26 cellular contexts compared by ENCODE assay signal in the genomic region with DNA sequence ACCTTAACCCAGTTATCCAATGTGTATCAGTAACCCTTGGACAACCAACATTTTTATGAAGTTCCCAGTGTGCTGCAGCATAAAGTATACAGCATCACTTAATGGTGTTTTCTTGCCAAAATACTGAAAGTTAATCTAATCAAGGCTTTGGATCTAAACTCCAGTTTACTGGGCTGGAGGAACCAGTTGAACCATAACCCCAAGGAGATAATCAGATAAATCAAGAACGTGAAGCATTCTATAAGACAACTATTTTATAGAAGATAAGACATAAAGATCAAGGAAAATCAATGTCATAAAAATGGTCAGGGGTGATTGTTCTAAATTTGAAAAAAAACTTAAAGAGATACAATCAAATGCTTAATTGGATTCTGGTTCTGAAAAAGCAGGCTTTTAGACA. TPM values are rescaled to one million over a fixed set of nuclear protein-coding genes. Genes with fewer than 3 reads are reported as not detected.
A peak's percentile ranks its signal among the peaks of the same experiment; 100 is the strongest.
DNase-seq lines count a peak whose midpoint lies in the region; ATAC-seq, FAIRE-seq and TF ChIP-seq lines count a peak whose summit lies in the region.
"Had no signal": no experiment of that assay in that cellular context is flagged by ENCODE, and none has a peak within 500 bp of the region (broad histone marks: within the 10 kb centered on the region; RNA-seq: fewer than 3 reads in every experiment).

No MANE protein-coding gene starts in this region.

- no peak for DNase-seq in activated T-cell treated with anti-CD3 and anti-CD28 coated beads, Interleukin-2, amount 50 U/mL, for 72 hours
- DNase-seq in activated T-cell treated with anti-CD3 and anti-CD28 coated beads, Interleukin-2, amount 50 U/mL, for 24 hours, result no peak
- peak; percentile 85 for DNase-seq in LNCaP clone FGC (ENCODE audit: low read depth)
- DNase-seq in K562 (ENCODE audit: extremely low read depth in 1 of 4, low spot score in 3 of 4), result no peak
- DNase-seq in trophoblast cell, result peak; percentile 18 to 84
- no peak for DNase-seq in T1000 (lab: John Stamatoyannopoulos, UW)
- no peak for DNase-seq in A673 (ENCODE audit: low spot score)
- DNase-seq: AML-193; CD4-positive, alpha-beta T cell; COR-L47; EL; GDM1; Kasumi-1; MG63; NCI-H1417 treated with DMSO at 0.1 percent for 48 hours; NCI-H1694 treated with DMSO at 0.1 percent for 48 hours; NCI-H2081; NCI-H2227 treated with DMSO at 0.1 percent for 48 hours; NCI-H526 treated with DMSO at 0.1 percent for 48 hours; SHP77 had no signal

- no peak overlapping the region for H3K14ac ChIP-seq in trophoblast cell (ENCODE audit: low read length)

- TF ChIP-seq CTCF in LNCaP clone FGC (IDR thresholded peaks at IDR 0.05; ENCODE audit: control insufficient read depth, extremely low read depth, insufficient read depth), result no peak
- TF ChIP-seq CTCF in K562 (IDR thresholded peaks at IDR 0.05 in 2 of 3, conservative IDR thresholded peaks at IDR 0.05 in 1 of 3; ENCODE audit: insufficient read depth in 2 of 3, low read depth in 1 of 3, low read length in 3 of 3), result no peak
- TF ChIP-seq CTCF in A673 (conservative IDR thresholded peaks at IDR 0.05; ENCODE audit: low read depth, low read length), result no peak

- H3K4ac ChIP-seq in trophoblast cell (ENCODE audit: low read depth, low read length), result no peak overlapping the region

- peaks cover 29% of the 10 kb centered on the region for H3K4me1 Mint-ChIP-seq in activated T-cell treated with anti-CD3 and anti-CD28 coated beads, Interleukin-2, amount 50 U/mL, for 72 hours (ENCODE audit: low read depth)
- H3K4me1 Mint-ChIP-seq in activated T-cell treated with anti-CD3 and anti-CD28 coated beads, Interleukin-2, amount 50 U/mL, for 24 hours (ENCODE audit: low read depth), result peaks cover 32% of the 10 kb centered on the region

- H2AK5ac ChIP-seq in trophoblast cell (ENCODE audit: low read length), result no peak overlapping the region

- 0 out of 2 replicates have a peak, but pooled peaks cover 3% of the 10 kb centered on the region for H4K20me1 ChIP-seq in K562 (replicated peaks; ENCODE audit: control insufficient read depth, insufficient read depth, low read length)

- BruUV-seq in K562 (replicated peaks; lab: Mats Ljungman, UMichigan), result no TSS peak
- no TSS peak for BruUV-seq in A673 (replicated peaks; lab: Mats Ljungman, UMichigan)

- no peaks in the 10 kb centered on the region for H3K27me3 ChIP-seq in K562 (ENCODE audit: control insufficient read depth in 2 of 2, insufficient read depth in 2 of 2, low read length in 2 of 2)
- no peaks in the 10 kb centered on the region for H3K27me3 ChIP-seq in trophoblast cell (ENCODE audit: insufficient read depth, low read length)
- H3K27me3 ChIP-seq in A673 (replicated peaks; ENCODE audit: insufficient read depth, low read depth, low read length, poor library complexity), result no peaks in the 10 kb centered on the region
- H3K27me3 ChIP-seq: BLaER1 treated with 17β-estradiol and CSF1 and Interleukin-3, amounts not matched to agents 10 nM and 100 nM; MG63 had no signal

- no peak for TF ChIP-seq POLR2A in K562 (conservative IDR thresholded peaks at IDR 0.05)

- H3K9me3 ChIP-seq in K562 (replicated peaks; ENCODE audit: control insufficient read depth, insufficient read depth, low read depth, low read length), result no peaks in the 10 kb centered on the region
- no peaks in the 10 kb centered on the region for H3K9me3 ChIP-seq in trophoblast cell (ENCODE audit: insufficient read depth, low read depth, low read length)
- H3K9me3 ChIP-seq in A673 (ENCODE audit: low read depth, low read length, poor library complexity, severe bottlenecking), result no peaks in the 10 kb centered on the region
- H3K9me3 ChIP-seq: BLaER1 treated with 17β-estradiol and CSF1 and Interleukin-3, amounts not matched to agents 10 nM and 100 nM; MG63 had no signal

- WGBS in K562 (ENCODE audit: insufficient coverage, low coverage, missing lambda C conversion rate), result 0% methylated on average over 1 of the region's 1 CpG
- no CpG with 5 or more reads among the region's 1 CpG for WGBS in trophoblast cell (ENCODE audit: extremely low coverage, insufficient coverage, insufficient read length)

- H2BK120ac ChIP-seq in trophoblast cell (ENCODE audit: insufficient read depth, low read length, poor library complexity), result no peak overlapping the region

- H3K4me3 ChIP-seq in LNCaP clone FGC (ENCODE audit: low read depth, low read length) (no peak overlapping the region), K562 (no peak overlapping the region), trophoblast cell (ENCODE audit: low read depth, low read length) (no peak overlapping the region), A673 (ENCODE audit: low read depth, low read length, poor library complexity, severe bottlenecking) (no peak overlapping the region)
- H3K4me3 ChIP-seq: BLaER1 treated with 17β-estradiol and CSF1 and Interleukin-3, amounts not matched to agents 10 nM and 100 nM; GM12878; MG63 had no signal

- peaks cover 8 to 27% of the 10 kb centered on the region in 2 experiments for H3K4me1 ChIP-seq in K562 (replicated peaks in 1 of 2; ENCODE audit: control insufficient read depth in 2 of 2, insufficient read depth in 2 of 2, low read length in 2 of 2)
- peaks cover 5 to 6% of the 10 kb centered on the region in 2 experiments for H3K4me1 ChIP-seq in trophoblast cell (ENCODE audit: control insufficient read depth in 1 of 2, insufficient read depth in 2 of 2, low read length in 2 of 2)
- H3K4me1 ChIP-seq in A673 (ENCODE audit: insufficient read depth, low read length, poor library complexity, severe bottlenecking), result peaks cover 19% of the 10 kb centered on the region

- H4K91ac ChIP-seq in trophoblast cell (ENCODE audit: low read depth, low read length), result no peak overlapping the region

- peaks cover 7% of the 10 kb centered on the region for H3K79me1 ChIP-seq in trophoblast cell (ENCODE audit: low read length)

- H3K27ac Mint-ChIP-seq in activated T-cell treated with anti-CD3 and anti-CD28 coated beads, Interleukin-2, amount 50 U/mL, for 72 hours, result peak overlapping the region; percentile 53
- no peak overlapping the region for H3K27ac Mint-ChIP-seq in activated T-cell treated with anti-CD3 and anti-CD28 coated beads, Interleukin-2, amount 50 U/mL, for 24 hours

- intact Hi-C loops in K562 (cut with micrococcal nuclease), result loop anchor here (2.0 to 5.0 kb wide), 4 partner anchors 51 to 81 kb away; a partner anchor contains a TSS
- intact Hi-C loops in A673 (cut with micrococcal nuclease; ENCODE audit: unreplicated experiment), result loop anchor here (5.0 kb wide), 1 partner anchor 66 kb away; no protein-coding TSS in a partner anchor

- H3K36me3 ChIP-seq in K562 (ENCODE audit: control insufficient read depth, insufficient read depth, low read length), result peaks cover 11% of the 10 kb centered on the region
- peaks cover 0 to 1% of the 10 kb centered on the region in 2 experiments for H3K36me3 ChIP-seq in trophoblast cell (ENCODE audit: control insufficient read depth in 1 of 2, insufficient read depth in 2 of 2, low read length in 2 of 2)
- no peaks in the 10 kb centered on the region for H3K36me3 ChIP-seq in A673 (ENCODE audit: insufficient read depth, low read length, poor library complexity, severe bottlenecking)

- no peak for TF ChIP-seq EP300 in K562 (IDR thresholded peaks at IDR 0.05; ENCODE audit: low read length)

- in situ Hi-C loops in K562 (cut with MboI), result no loop called here

- H3K4me2 ChIP-seq in K562 (ENCODE audit: insufficient read depth, low read length) (no peak overlapping the region), trophoblast cell (ENCODE audit: low read length) (no peak overlapping the region)

- no peaks in the 10 kb centered on the region for H3K27me3 Mint-ChIP-seq in activated T-cell treated with anti-CD3 and anti-CD28 coated beads, Interleukin-2, amount 50 U/mL, for 72 hours (ENCODE audit: low read depth)
- H3K27me3 Mint-ChIP-seq in activated T-cell treated with anti-CD3 and anti-CD28 coated beads, Interleukin-2, amount 50 U/mL, for 24 hours, result no peaks in the 10 kb centered on the region
- H3K27me3 Mint-ChIP-seq: CD4-positive, alpha-beta T cell had no signal

- H3K23ac ChIP-seq in trophoblast cell (ENCODE audit: low read length), result no peak overlapping the region

- CTCF ChIA-PET in K562 (lab: Yijun Ruan, JAX; ENCODE audit: low intra/inter-chr PET ratio), result interaction anchor here (0.6 kb wide), 2 partner anchors 80 to 81 kb away, joined by 3 to 6 read pairs; no protein-coding TSS in a partner anchor
- CTCF ChIA-PET in A673 (lab: Charles Lee), result interaction anchor here (0.6 kb wide), 1 partner anchor 81 kb away, joined by 3 read pairs; no protein-coding TSS in a partner anchor

- POLR2A ChIA-PET in K562 (lab: Yijun Ruan, JAX), result interaction anchor here (1.1 to 2.9 kb wide), 3 partner anchors 11 to 62 kb away, joined by 3 to 9 read pairs (median 7); no protein-coding TSS in a partner anchor
- POLR2A ChIA-PET in A673 (lab: Charles Lee; ENCODE audit: low non-redundant PET), result interaction anchor here (1.0 kb wide), 1 partner anchor 51 kb away, joined by 8 read pairs; a partner anchor contains a TSS

- FAIRE-seq in K562 (lab: Jason Lieb, UNC), result no peak
- FAIRE-seq: A204.1, GM12878, H54 had no signal

- TF ChIP-seq RAD21 in K562 (CRISPR knock-in tag; conservative IDR thresholded peaks at IDR 0.05 in 1 of 2, IDR thresholded peaks at IDR 0.05 in 1 of 2), result no peak

- peak overlapping the region in 1 of 2 donors; percentile 48 for H3K4me3 Mint-ChIP-seq in activated T-cell treated with anti-CD3 and anti-CD28 coated beads, Interleukin-2, amount 50 U/mL, for 72 hours
- H3K4me3 Mint-ChIP-seq in activated T-cell treated with anti-CD3 and anti-CD28 coated beads, Interleukin-2, amount 50 U/mL, for 24 hours, result no peak overlapping the region
- H3K4me3 Mint-ChIP-seq: CD4-positive, alpha-beta T cell had no signal

- no peak overlapping the region for H4K8ac ChIP-seq in trophoblast cell (ENCODE audit: low read depth, low read length)

- no peak overlapping the region for H2BK5ac ChIP-seq in trophoblast cell (ENCODE audit: low read depth, low read length, poor library complexity)

- H2BK12ac ChIP-seq in trophoblast cell (ENCODE audit: low read length), result no peak overlapping the region

- ATAC-seq in activated T-cell treated with anti-CD3 and anti-CD28 coated beads, Interleukin-2, amount 50 U/mL, for 72 hours (replicated peaks in 1 of 2), result no peak
- no peak for ATAC-seq in K562
- no peak for ATAC-seq in HG03135 (IDR thresholded peaks at IDR 0.05; ENCODE audit: unreplicated experiment)
- ATAC-seq: GM12878 had no signal

- H3K9me1 ChIP-seq in K562 (ENCODE audit: control insufficient read depth, insufficient read depth, low read length), result no peaks in the 10 kb centered on the region

- no peak overlapping the region for H3K9ac ChIP-seq in K562 (ENCODE audit: insufficient read depth in 1 of 2, low read depth in 2 of 2, low read length in 2 of 2)
- no peak overlapping the region for H3K9ac ChIP-seq in trophoblast cell (ENCODE audit: low read length)
- H3K9ac ChIP-seq: BLaER1 treated with 17β-estradiol and CSF1 and Interleukin-3, amounts not matched to agents 10 nM and 100 nM had no signal

- H3K18ac ChIP-seq in trophoblast cell (ENCODE audit: low read length), result no peak overlapping the region

- peaks cover 2 to 11% of the 10 kb centered on the region in 2 donors for H3K36me3 Mint-ChIP-seq in activated T-cell treated with anti-CD3 and anti-CD28 coated beads, Interleukin-2, amount 50 U/mL, for 72 hours (ENCODE audit: insufficient read depth in 2 of 2)
- peaks cover 21% of the 10 kb centered on the region for H3K36me3 Mint-ChIP-seq in activated T-cell treated with anti-CD3 and anti-CD28 coated beads, Interleukin-2, amount 50 U/mL, for 24 hours (ENCODE audit: low read depth)

- no peak overlapping the region for H4K12ac ChIP-seq in trophoblast cell (ENCODE audit: low read depth, low read length)

- peaks cover 24% of the 10 kb centered on the region for H3K79me2 ChIP-seq in K562 (ENCODE audit: control insufficient read depth, insufficient read depth, low read length)
- H3K79me2 ChIP-seq in trophoblast cell (ENCODE audit: control insufficient read depth, insufficient read depth, low read length, poor library complexity), result peaks cover 11% of the 10 kb centered on the region

- H3K27ac ChIP-seq in K562 (ENCODE audit: extremely low read depth, low read depth, low read length) (no peak overlapping the region), trophoblast cell (ENCODE audit: low read depth, low read length) (peak overlapping the region; percentile 4), A673 (ENCODE audit: low read depth, low read length, poor library complexity, severe bottlenecking) (no peak overlapping the region)
- H3K27ac ChIP-seq: BLaER1 treated with 17β-estradiol and CSF1 and Interleukin-3, amounts not matched to agents 10 nM and 100 nM; RWPE1 had no signal

- H2AFZ ChIP-seq in K562 (ENCODE audit: low read depth, low read length) (no peak overlapping the region; the same call in 1 of the 2 replicates), trophoblast cell (ENCODE audit: insufficient read depth, low read length, poor library complexity) (no peak overlapping the region)

- H3K9me3 Mint-ChIP-seq in activated T-cell treated with anti-CD3 and anti-CD28 coated beads, Interleukin-2, amount 50 U/mL, for 72 hours, result no peaks in the 10 kb centered on the region
- H3K9me3 Mint-ChIP-seq in activated T-cell treated with anti-CD3 and anti-CD28 coated beads, Interleukin-2, amount 50 U/mL, for 24 hours, result no peaks in the 10 kb centered on the region
- H3K9me3 Mint-ChIP-seq: CD4-positive, alpha-beta T cell had no signal

RNA-seq across cellular contexts. Expression of a gene that starts 2.3 kb away (rescaled TPM):
- total RNA-seq in activated T-cell treated with anti-CD3 and anti-CD28 coated beads, Interleukin-2, amount 50 U/mL, for 72 hours, result 10 to 100 TPM; 61.9 to 67.4 TPM
- 83.9 and 124 TPM in 2 replicates for total RNA-seq in K562 (2011; cell fraction: chromatin; rRNA removed; ENCODE audit: low replicate concordance)
- 40.2 and 44.9 TPM in 2 replicates for total RNA-seq in K562 (2011; cell fraction: nucleolus; rRNA removed)
- total RNA-seq in K562 (2011; cell fraction: nucleoplasm; rRNA removed), result 62.0 and 71.9 TPM in 2 replicates
- total RNA-seq in K562 (2014; rRNA removed), result 22.2 and 28.7 TPM in 2 replicates
- 33.3 and 36.1 TPM in 2 replicates for total RNA-seq in K562 (2014; rRNA removed; fragmentation: Illumina TruSeq; extraction: Trizol)
- total RNA-seq in K562 (2015; rRNA removed; fragmentation: Illumina TruSeq; extraction: Trizol), result 28.7 and 28.9 TPM in 2 replicates
- 37.7 and 44.3 TPM in 2 replicates for total RNA-seq in K562 (2021)
- polyA plus RNA-seq in K562 (2011; rRNA removed), result 33.9 and 37.2 TPM in 2 replicates
- 11.6 and 27.0 TPM in 2 replicates for polyA plus RNA-seq in K562 (2011; cell fraction: cytosol; rRNA removed)
- 34.6 and 56.6 TPM in 2 replicates for polyA plus RNA-seq in K562 (2011; cell fraction: nucleus; rRNA removed)
- polyA plus RNA-seq in K562 (2012), result 28.0 and 32.7 TPM in 2 replicates
- 46.9 and 49.0 TPM in 2 replicates for polyA plus RNA-seq in K562 (2014; fragmentation: Illumina TruSeq; extraction: Trizol)
- 10 to 100 TPM; 11.7 to 11.9 TPM for polyA plus RNA-seq in K562 (2014; fragmentation: Nextera tagmentation; extraction: Ambion mirVana)
- 24.5 and 27.8 TPM in 2 replicates for polyA plus RNA-seq in K562 (2014; rRNA removed)
- 54.3 and 63.2 TPM in 2 replicates for polyA minus RNA-seq in K562 (2011; rRNA and poly(A)+ RNA removed)
- polyA minus RNA-seq in K562 (2011; cell fraction: cytosol; rRNA and poly(A)+ RNA removed), result 32.7 and 32.9 TPM in 2 replicates
- polyA minus RNA-seq in K562 (2011; cell fraction: nucleus; rRNA and poly(A)+ RNA removed), result 16.8 and 30.8 TPM in 2 replicates
- polyA plus RNA-seq in trophoblast cell (2013), result 41.7 and 41.8 TPM in 2 replicates
- total RNA-seq in A673 (2021), result 40.7 and 43.2 TPM in 2 replicates

RNA-seq across cellular contexts. Expression of a gene that starts 51.0 kb away (rescaled TPM):
- 10 to 100 TPM; 70.9 to 75.1 TPM for total RNA-seq in activated T-cell treated with anti-CD3 and anti-CD28 coated beads, Interleukin-2, amount 50 U/mL, for 72 hours
- total RNA-seq in K562 (2011; cell fraction: chromatin; rRNA removed; ENCODE audit: low replicate concordance), result 41.9 and 63.3 TPM in 2 replicates
- total RNA-seq in K562 (2011; cell fraction: nucleolus; rRNA removed), result 16.7 and 17.6 TPM in 2 replicates
- total RNA-seq in K562 (2011; cell fraction: nucleoplasm; rRNA removed), result 33.9 and 51.9 TPM in 2 replicates
- total RNA-seq in K562 (2014; rRNA removed) (7.7 and 8.8 TPM in 2 replicates), K562 (2014; rRNA removed; fragmentation: Illumina TruSeq; extraction: Trizol) (14.8 and 18.4 TPM in 2 replicates), K562 (2015; rRNA removed; fragmentation: Illumina TruSeq; extraction: Trizol) (16.4 and 16.9 TPM in 2 replicates), K562 (2021) (27.3 and 30.2 TPM in 2 replicates), A673 (2021) (65.2 and 78.9 TPM in 2 replicates)
- polyA plus RNA-seq in K562 (2011; rRNA removed) (34.1 and 38.4 TPM in 2 replicates), K562 (2014; fragmentation: Illumina TruSeq; extraction: Trizol) (43.4 and 48.0 TPM in 2 replicates), K562 (2014; fragmentation: Nextera tagmentation; extraction: Ambion mirVana) (1 to 10 TPM; 3.2 to 5.0 TPM), K562 (2014; rRNA removed) (19.4 and 23.3 TPM in 2 replicates)
- 34.2 and 50.2 TPM in 2 replicates for polyA plus RNA-seq in K562 (2011; cell fraction: cytosol; rRNA removed)
- 38.1 and 48.4 TPM in 2 replicates for polyA plus RNA-seq in K562 (2011; cell fraction: nucleus; rRNA removed)
- polyA plus RNA-seq in K562 (2012), result 25.5 and 37.2 TPM in 2 replicates
- polyA minus RNA-seq in K562 (2011; rRNA and poly(A)+ RNA removed), result 29.4 and 30.5 TPM in 2 replicates
- 13.4 and 17.4 TPM in 2 replicates for polyA minus RNA-seq in K562 (2011; cell fraction: cytosol; rRNA and poly(A)+ RNA removed)
- 13.1 and 23.9 TPM in 2 replicates for polyA minus RNA-seq in K562 (2011; cell fraction: nucleus; rRNA and poly(A)+ RNA removed)
- 27.1 and 27.2 TPM in 2 replicates for polyA plus RNA-seq in trophoblast cell (2013)

Comparison
In these comparisons a context has a peak if more than half of its experiments do, and no peak if none do; other contexts are left out.
1. DNase-seq: peak in LNCaP clone FGC (single experiment) and trophoblast cell (2 of 2); none in activated T-cell treated with anti-CD3 and anti-CD28 coated beads, Interleukin-2, amount 50 U/mL, for 72 hours (0 of 2), activated T-cell treated with anti-CD3 and anti-CD28 coated beads, Interleukin-2, amount 50 U/mL, for 24 hours (single experiment), K562 (0 of 4), T1000 (single experiment) and A673 (single experiment).